ENCODE assay signal across 28 cellular contexts in genomic region chr9:115910899-115911298, GRCh38.
DNase-seq lines count a peak whose midpoint lies in the region; ATAC-seq, FAIRE-seq and TF ChIP-seq lines count a peak whose summit lies in the region.
"Had no signal": no experiment of that assay in that cellular context is flagged by ENCODE, and none has a peak within 500 bp of the region (broad histone marks: within the 10 kb centered on the region; RNA-seq: fewer than 3 reads in every experiment).

No MANE protein-coding gene starts in this region.

- H3K27ac ChIP-seq in right cardiac atrium (ENCODE audit: low read length) (no peak overlapping the region), right lobe of liver (no peak overlapping the region), HepG2 (ENCODE audit: extremely low read length, insufficient read depth, low read length) (no peak overlapping the region), stomach (no peak overlapping the region)
- H3K27ac ChIP-seq: BLaER1 had no signal

- H3K9ac ChIP-seq in HepG2 (ENCODE audit: insufficient read depth, low read depth, low read length): no peak overlapping the region
- H3K9ac ChIP-seq: BLaER1 had no signal

- no peaks in the 10 kb centered on the region for H3K9me3 ChIP-seq in right cardiac atrium (ENCODE audit: control insufficient read depth, low read length)
- H3K9me3 ChIP-seq in right lobe of liver: no peaks in the 10 kb centered on the region
- H3K9me3 ChIP-seq in HepG2 (ENCODE audit: low read length): no peaks in the 10 kb centered on the region
- no peaks in the 10 kb centered on the region for H3K9me3 ChIP-seq in stomach
- H3K9me3 ChIP-seq: BE2C, BLaER1 had no signal

- FAIRE-seq in HepG2 (lab: Jason Lieb, UNC): no peak
- FAIRE-seq: A204.1, GM12878, GM12892, GM18507 had no signal

- no peak overlapping the region for H3K4me3 ChIP-seq in right cardiac atrium (ENCODE audit: low read length)
- no peak overlapping the region for H3K4me3 ChIP-seq in right lobe of liver
- no peak overlapping the region for H3K4me3 ChIP-seq in HepG2 (replicated peaks in 1 of 3; ENCODE audit: insufficient read depth in 1 of 3, low read depth in 2 of 3, low read length in 3 of 3)
- no peak overlapping the region for H3K4me3 ChIP-seq in stomach
- H3K4me3 ChIP-seq: BLaER1, GM12878 had no signal

- DNase-seq in Right ventricle myocardium superior (no peak), right cardiac atrium (no peak), right lobe of liver (peak; percentile 30 to 57 (median 46)), HepG2 (ENCODE audit: low spot score) (no peak), left lobe of liver (ENCODE audit: low spot score) (peak; percentile 45), stomach (peak; percentile 50), kidney glomerular epithelial cell (lab: John Stamatoyannopoulos, UW) (no peak)
- no peak for DNase-seq in effector CD8-positive, alpha-beta T cell (lab: John Stamatoyannopoulos, UW)
- DNase-seq: 8988T; ACHN; BE2C; C1 segment of cervical spinal cord; CD4-positive, alpha-beta memory T cell; CD4-positive, CD25-positive, alpha-beta regulatory T cell; CD8-positive, alpha-beta memory T cell; COR-L47; DMS 273 treated with DMSO at 0.1 percent for 48 hours; DMS153; DMS53; DMS79; DND-41; EL; GDM1 had no signal

- BruUV-seq in HepG2 (replicated peaks; lab: Mats Ljungman, UMichigan): no TSS peak

- ATAC-seq in Right ventricle myocardium superior (ENCODE audit: poor library complexity) (peak; percentile 77), right cardiac atrium (no peak), right lobe of liver (peak; percentile 73 to 92 (median 78)), HepG2 (no peak), left lobe of liver (peak; percentile 69)
- ATAC-seq: GM12878 had no signal

- CTCF ChIA-PET in HepG2 (lab: Yijun Ruan, JAX; ENCODE audit: low intra/inter-chr PET ratio, low total read pairs): no interaction called here

- intact Hi-C loops in Right ventricle myocardium superior (cut with DNase I): no loop called here
- intact Hi-C loops in right cardiac atrium (cut with DNase I): no loop called here
- intact Hi-C loops in right lobe of liver (cut with DNase I): no loop called here
- intact Hi-C loops in HepG2 (cut with micrococcal nuclease; ENCODE audit: unreplicated experiment): no loop called here
- intact Hi-C loops in stomach (cut with DNase I; ENCODE audit: low total_unique reads): no loop called here

- TF ChIP-seq CTCF in right lobe of liver (IDR thresholded peaks at IDR 0.05) (no peak), HepG2 (CRISPR knock-in tag; IDR thresholded peaks at IDR 0.05) (no peak), stomach (IDR thresholded peaks at IDR 0.05) (no peak)

- TF ChIP-seq EP300 in HepG2 (IDR thresholded peaks at IDR 0.05; ENCODE audit: low read depth in 2 of 2, low read length in 2 of 2) (no peak), HepG2 (CRISPR knock-in tag; IDR thresholded peaks at IDR 0.05; ENCODE audit: borderline replicate concordance) (no peak), stomach (IDR thresholded peaks at IDR 0.05) (no peak)

- H3K36me3 ChIP-seq in right lobe of liver (no peaks in the 10 kb centered on the region), HepG2 (replicated peaks in 1 of 2; ENCODE audit: control insufficient read depth in 1 of 2, insufficient read depth in 2 of 2, low read length in 2 of 2) (no peaks in the 10 kb centered on the region), stomach (no peaks in the 10 kb centered on the region)
- H3K36me3 ChIP-seq: BE2C, BLaER1 had no signal

- POLR2A ChIA-PET in HepG2 (lab: Yijun Ruan, JAX): no interaction called here

- in situ Hi-C loops in HepG2 (cut with HindIII; ENCODE audit: extremely low pct_ligation_motif_present, low pct_unique_long_range_greater_than_20kb): no loop called here

- H3K4me1 ChIP-seq in right cardiac atrium (ENCODE audit: control insufficient read depth, insufficient read depth, low read length): no peaks in the 10 kb centered on the region
- peaks cover 0 to 7% (median 0%) of the 10 kb centered on the region in 4 donors for H3K4me1 ChIP-seq in right lobe of liver
- no peaks in the 10 kb centered on the region for H3K4me1 ChIP-seq in HepG2 (ENCODE audit: insufficient read depth, low read length)
- no peaks in the 10 kb centered on the region for H3K4me1 ChIP-seq in stomach
- H3K4me1 ChIP-seq: BE2C, BLaER1 had no signal

- H2AFZ ChIP-seq in HepG2 (ENCODE audit: low read length): no peak overlapping the region

- H3K27me3 ChIP-seq in right cardiac atrium (ENCODE audit: control insufficient read depth, insufficient read depth): no peaks in the 10 kb centered on the region
- H3K27me3 ChIP-seq in right lobe of liver: no peaks in the 10 kb centered on the region
- no peaks in the 10 kb centered on the region for H3K27me3 ChIP-seq in HepG2 (ENCODE audit: control insufficient read depth in 1 of 2, insufficient read depth in 2 of 2, low read length in 2 of 2)
- no peaks in the 10 kb centered on the region for H3K27me3 ChIP-seq in stomach
- H3K27me3 ChIP-seq: BE2C, BLaER1 had no signal

- no peaks in the 10 kb centered on the region for H4K20me1 ChIP-seq in HepG2 (ENCODE audit: insufficient read depth, low read length)
- H4K20me1 ChIP-seq: BLaER1 had no signal

- no peak for TF ChIP-seq RAD21 in HepG2 (CRISPR knock-in tag; IDR thresholded peaks at IDR 0.05)

- WGBS in right cardiac atrium: 88% methylated on average over 2 of the region's 2 CpGs
- 41% methylated on average over 2 of the region's 2 CpGs for WGBS in right lobe of liver (ENCODE audit: insufficient coverage, low coverage, low lambda C conversion rate, missing lambda C conversion rate)
- WGBS in HepG2 (ENCODE audit: low lambda C conversion rate): 15% methylated on average over 2 of the region's 2 CpGs
- 38 to 89% (median 65%) methylated on average over 2 of the region's 2 CpGs for WGBS in stomach, 5 donors

- H3K4me2 ChIP-seq in HepG2 (ENCODE audit: low read depth, low read length): no peak overlapping the region
- H3K4me2 ChIP-seq: BLaER1 had no signal

- no peaks in the 10 kb centered on the region for H3K79me2 ChIP-seq in HepG2 (ENCODE audit: insufficient read depth, low read length)

- TF ChIP-seq POLR2A in right lobe of liver (IDR thresholded peaks at IDR 0.05) (no peak), HepG2 (IDR thresholded peaks at IDR 0.05; ENCODE audit: insufficient read depth in 1 of 2, low read depth in 2 of 2, low read length in 2 of 2) (no peak), stomach (IDR thresholded peaks at IDR 0.05) (no peak)

TF ChIP-seq in HepG2, 621 proteins besides CTCF, POLR2A, EP300 and RAD21:
- no peak for TF ChIP-seq RFX5 (IDR thresholded peaks at IDR 0.05; ENCODE audit: low read depth, low read length)
- TF ChIP-seq ZNF263 (CRISPR knock-in tag; IDR thresholded peaks at IDR 0.05): no peak
- no peak for TF ChIP-seq NR2F1 (CRISPR knock-in tag; IDR thresholded peaks at IDR 0.05)
- TF ChIP-seq NAIF1 (CRISPR knock-in tag; IDR thresholded peaks at IDR 0.05; ENCODE audit: borderline replicate concordance): no peak
- no peak for TF ChIP-seq NFYC (CRISPR knock-in tag; IDR thresholded peaks at IDR 0.05)

Comparison
In these comparisons a context has a peak if more than half of its experiments do, and no peak if none do; other contexts are left out.
1. ATAC-seq: peak in Right ventricle myocardium superior (single experiment), right lobe of liver (4 of 4) and left lobe of liver (single experiment); none in right cardiac atrium (0 of 2) and HepG2 (single experiment).
2. DNase-seq: peak in right lobe of liver (3 of 3), left lobe of liver (single experiment) and stomach (single experiment); none in Right ventricle myocardium superior (single experiment), right cardiac atrium (0 of 3), HepG2 (single experiment), kidney glomerular epithelial cell (single experiment) and effector CD8-positive, alpha-beta T cell (single experiment).